Comparison of ENCODE assay signal across 8 cellular contexts in genomic region chr3:115783938-115784738, GRCh38.
A peak's percentile ranks its signal among the peaks of the same experiment; 100 is the strongest.
DNase-seq lines count a peak whose midpoint lies in the region; ATAC-seq and TF ChIP-seq lines count a peak whose summit lies in the region.

No MANE protein-coding gene starts in this region.

- H3K4me1 ChIP-seq in OCI-LY7 (ENCODE audit: insufficient read depth, low read length, poor library complexity, severe bottlenecking) (no peaks in the 10 kb centered on the region), mucosa of rectum (ENCODE audit: control insufficient read depth in 2 of 2, insufficient read depth in 2 of 2, low read length in 2 of 2) (peaks cover 4 to 10% of the 10 kb centered on the region in 2 donors)

- H3K36me3 ChIP-seq in OCI-LY7 (ENCODE audit: insufficient read depth, low read length) (no peaks in the 10 kb centered on the region), mucosa of rectum (ENCODE audit: control insufficient read depth in 2 of 2, insufficient read depth in 2 of 2, low read length in 2 of 2) (no peaks in the 10 kb centered on the region)

- POLR2A ChIA-PET in OCI-LY7 (lab: Charles Lee) = interaction anchor here (0.6 to 1.6 kb wide), 5 partner anchors 9 to 689 kb away, joined by 3 to 4 read pairs (median 4); no protein-coding TSS in a partner anchor

- H3K9me3 ChIP-seq in OCI-LY7 (ENCODE audit: low read length) (no peaks in the 10 kb centered on the region), mucosa of rectum (ENCODE audit: control insufficient read depth in 2 of 2, low read length in 2 of 2) (no peaks in the 10 kb centered on the region)

- ATAC-seq in GM21717 (IDR thresholded peaks at IDR 0.05; ENCODE audit: unreplicated experiment) = peak; percentile 94

- peak overlapping the region; percentile 65 for H3K27ac ChIP-seq in OCI-LY7 (ENCODE audit: low read depth, low read length, poor library complexity, severe bottlenecking)
- peak overlapping the region; percentile 87 to 89 for H3K27ac ChIP-seq in mucosa of rectum (ENCODE audit: low read depth in 2 of 2, low read length in 2 of 2)

- peak; percentile 90 for TF ChIP-seq CTCF in OCI-LY7 (conservative IDR thresholded peaks at IDR 0.05; ENCODE audit: low read length)

- H2AFZ ChIP-seq in OCI-LY7 (ENCODE audit: low read length) = peak overlapping the region; percentile 58

- TF ChIP-seq RAD21 in Ishikawa (IDR thresholded peaks at IDR 0.05; ENCODE audit: low read depth) = peak; percentile 66; the same call in 1 of the 2 replicates

- no peaks in the 10 kb centered on the region for H3K79me2 ChIP-seq in OCI-LY7 (ENCODE audit: insufficient read depth, low read depth, low read length)

- intact Hi-C loops in OCI-LY7 (cut with micrococcal nuclease; ENCODE audit: unreplicated experiment) = loop anchor here (2.0 to 10.0 kb wide), 3 partner anchors 92 to 689 kb away; partner anchors contain the start of gene ZBTB20

- H3K27me3 ChIP-seq in mucosa of rectum (ENCODE audit: control insufficient read depth in 2 of 2, insufficient read depth in 2 of 2, low read length in 2 of 2) = no peaks in the 10 kb centered on the region

- no peak for TF ChIP-seq POLR2A in erythroblast (IDR thresholded peaks at IDR 0.05; ENCODE audit: low read length)

- peak overlapping the region; percentile 60 to 77 for H3K9ac ChIP-seq in mucosa of rectum (ENCODE audit: low read depth in 1 of 2, low read length in 2 of 2)

- H3K9me2 ChIP-seq in OCI-LY7 (ENCODE audit: insufficient read depth, low read length) = no peaks in the 10 kb centered on the region

- BruUV-seq in OCI-LY7 (replicated peaks; lab: Mats Ljungman, UMichigan) = no TSS peak

- H3K4me3 ChIP-seq in OCI-LY7 (ENCODE audit: low read depth, low read length, poor library complexity, severe bottlenecking) (peak overlapping the region; percentile 67), mucosa of rectum (ENCODE audit: low read length in 2 of 2) (peak overlapping the region; percentile 74 to 77)

- CTCF ChIA-PET in OCI-LY7 (lab: Charles Lee; ENCODE audit: unreplicated experiment) = interaction anchor here (0.7 to 1.1 kb wide), 2 partner anchors 118 to 638 kb away, joined by 3 to 6 read pairs; no protein-coding TSS in a partner anchor

- peak overlapping the region; percentile 78 for H3K4me2 ChIP-seq in OCI-LY7 (ENCODE audit: low read length)

- no peaks in the 10 kb centered on the region for H4K20me1 ChIP-seq in OCI-LY7 (ENCODE audit: insufficient read depth, low read length)

- TF ChIP-seq EP300 in Ishikawa (IDR thresholded peaks at IDR 0.05; ENCODE audit: borderline replicate concordance) = 0 out of 2 replicates have a peak, but pooled peaks have one; percentile 21

- DNase-seq in DMS153 (lab: John Stamatoyannopoulos, UW) = peak; percentile 90
- DNase-seq in OCI-LY7 (ENCODE audit: low spot score) = peak; percentile 84
- DNase-seq in activated T-cell treated with anti-CD3 and anti-CD28 coated beads for 4 hours = peak; percentile 85
- DNase-seq in erythroblast (lab: John Stamatoyannopoulos, UW) = peak; percentile 88 to 89
- DNase-seq in stimulated activated CD8-positive, alpha-beta memory T cell treated with anti-CD3 and anti-CD28 coated beads, Interleukin-4, amount 100 ng/mL, for 4 hours (ENCODE audit: low read depth in 2 of 2, low spot score in 1 of 2) = peak; percentile 88 to 89

TF ChIP-seq in Ishikawa, 13 proteins besides CTCF, POLR2A, EP300 and RAD21:
- TF ChIP-seq MAX (IDR thresholded peaks at IDR 0.05) = peak; percentile 82
- no peak for TF ChIP-seq CREB1 (IDR thresholded peaks at IDR 0.05; ENCODE audit: low read depth)
- TF ChIP-seq TEAD4 (IDR thresholded peaks at IDR 0.05) = peak; percentile 14; the same call in 1 of the 2 replicates
- no peak for TF ChIP-seq REST (IDR thresholded peaks at IDR 0.05; ENCODE audit: low read depth)
- no peak for TF ChIP-seq FOXM1 (IDR thresholded peaks at IDR 0.05; ENCODE audit: borderline replicate concordance, low read depth)
- TF ChIP-seq ZBTB7A (IDR thresholded peaks at IDR 0.05; ENCODE audit: low read depth) = peak; percentile 92
- no peak for TF ChIP-seq NFIC (IDR thresholded peaks at IDR 0.05)
- no peak for TF ChIP-seq YY1 (IDR thresholded peaks at IDR 0.05; ENCODE audit: low read depth)
- TF ChIP-seq TCF12 (IDR thresholded peaks at IDR 0.05; ENCODE audit: low read depth) = no peak
- no peak for TF ChIP-seq CEBPB (IDR thresholded peaks at IDR 0.05)
- TF ChIP-seq TAF1 (IDR thresholded peaks at IDR 0.05; ENCODE audit: low read depth) = 0 out of 2 replicates have a peak, but pooled peaks have one; percentile 17
- TF ChIP-seq, protein P1, sequence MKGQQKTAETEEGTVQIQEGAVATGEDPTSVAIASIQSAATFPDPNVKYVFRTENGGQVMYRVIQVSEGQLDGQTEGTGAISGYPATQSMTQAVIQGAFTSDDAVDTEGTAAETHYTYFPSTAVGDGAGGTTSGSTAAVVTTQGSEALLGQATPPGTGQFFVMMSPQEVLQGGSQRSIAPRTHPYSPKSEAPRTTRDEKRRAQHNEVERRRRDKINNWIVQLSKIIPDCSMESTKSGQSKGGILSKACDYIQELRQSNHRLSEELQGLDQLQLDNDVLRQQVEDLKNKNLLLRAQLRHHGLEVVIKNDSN (IDR thresholded peaks at IDR 0.05) = peak; percentile 18; the same call in 1 of the 2 replicates
- peak; percentile 14 for TF ChIP-seq EGR1 (IDR thresholded peaks at IDR 0.05)
TF ChIP-seq in Ishikawa: peak in this region for 6.

Comparison
In these comparisons a context has a peak if more than half of its experiments do, and no peak if none do; other contexts are left out.
1. Peak in every context shown above with its lines: DNase-seq, ATAC-seq, H3K4me3 ChIP-seq and H3K27ac ChIP-seq.